ENCODE assay signal across 1 cellular context in genomic region chr6:149648148-149649145, GRCh38.
A peak's percentile ranks its signal among the peaks of the same experiment; 100 is the strongest.
TF ChIP-seq lines count a peak whose summit lies in the region.

KATNA1 (minus strand) TSS chr6:149648714; CDS start chr6:149638547, 10,167 bp downstream.

TF ChIP-seq in HepG2, 621 proteins besides CTCF, POLR2A, EP300 and RAD21 (continued from another document and continues in another):
- TF ChIP-seq HBP1 (CRISPR knock-in tag; IDR thresholded peaks at IDR 0.05; ENCODE audit: low read depth) (peak; percentile 97), ETV6 (CRISPR knock-in tag; conservative IDR thresholded peaks at IDR 0.05) (peak; percentile 96), KLF16 (CRISPR knock-in tag; IDR thresholded peaks at IDR 0.05) (peak; percentile 14 to 100; a peak in 2 of 4 replicates), STAG1 (CRISPR knock-in tag; IDR thresholded peaks at IDR 0.05) (peak; percentile 49), SMAD1 (CRISPR knock-in tag; IDR thresholded peaks at IDR 0.05; ENCODE audit: borderline replicate concordance, low read depth) (peak; percentile 96; the same call in 1 of the 2 replicates), ZNF552 (CRISPR knock-in tag; IDR thresholded peaks at IDR 0.05; ENCODE audit: borderline replicate concordance) (peak; percentile 100), SYNCRIP (IDR thresholded peaks at IDR 0.05; ENCODE audit: insufficient read depth, low read depth, low read length) (no peak), ZNF12 (CRISPR knock-in tag; IDR thresholded peaks at IDR 0.05) (peak; percentile 74; the same call in 1 of the 2 replicates), TSC22D2 (CRISPR knock-in tag; IDR thresholded peaks at IDR 0.05; ENCODE audit: borderline replicate concordance) (peak; percentile 99), PAX8 (CRISPR knock-in tag; IDR thresholded peaks at IDR 0.05; ENCODE audit: borderline replicate concordance) (peak; percentile 99; the same call in 1 of the 2 replicates), GTF2F1 (IDR thresholded peaks at IDR 0.05; ENCODE audit: low read length) (peak; percentile 56; the same call in 1 of the 2 replicates), PATZ1 (CRISPR knock-in tag; IDR thresholded peaks at IDR 0.05) (peak; percentile 73), IKZF5 (CRISPR knock-in tag; IDR thresholded peaks at IDR 0.05) (peak; percentile 98), ARNT2 (CRISPR knock-in tag; IDR thresholded peaks at IDR 0.05; ENCODE audit: low read depth) (peak; percentile 99), ZNF615 (CRISPR knock-in tag; IDR thresholded peaks at IDR 0.05; ENCODE audit: borderline replicate concordance) (peak; percentile 97), ZNF543 (CRISPR knock-in tag; IDR thresholded peaks at IDR 0.05) (peak; percentile 99), ZFAT (CRISPR knock-in tag; conservative IDR thresholded peaks at IDR 0.05) (peak; percentile 85), HINFP (CRISPR knock-in tag; IDR thresholded peaks at IDR 0.05; ENCODE audit: low read depth) (peak; percentile 100), ZSCAN5A (CRISPR knock-in tag; IDR thresholded peaks at IDR 0.05; ENCODE audit: borderline replicate concordance) (peak; percentile 93; the same call in 1 of the 2 replicates), ZNF782 (CRISPR knock-in tag; IDR thresholded peaks at IDR 0.05; ENCODE audit: borderline replicate concordance) (peak; percentile 99), ZNF556 (CRISPR knock-in tag; IDR thresholded peaks at IDR 0.05; ENCODE audit: borderline replicate concordance) (peak; percentile 98), TEF (CRISPR knock-in tag; IDR thresholded peaks at IDR 0.05) (peak; percentile 92; the same call in 1 of the 2 replicates), JDP2 (CRISPR knock-in tag; IDR thresholded peaks at IDR 0.05; ENCODE audit: borderline replicate concordance) (peak; percentile 93), KDM5A (IDR thresholded peaks at IDR 0.05; ENCODE audit: borderline replicate concordance, low read length) (no peak; the same call in 1 of the 2 replicates), HNRNPK (IDR thresholded peaks at IDR 0.05; ENCODE audit: low read depth, low read length, poor library complexity, severe bottlenecking) (peak; percentile 11), FUBP1 (CRISPR knock-in tag; IDR thresholded peaks at IDR 0.05; ENCODE audit: borderline replicate concordance) (no peak), ZNF263 (CRISPR knock-in tag; IDR thresholded peaks at IDR 0.05) (peak; percentile 83), REST (IDR thresholded peaks at IDR 0.05; ENCODE audit: borderline replicate concordance in 1 of 2, low read depth in 1 of 2, low read length in 2 of 2) (peak in 1 of 2 experiments; percentile 77; a peak in 1 of 4 replicates), NR2F1 (CRISPR knock-in tag; IDR thresholded peaks at IDR 0.05) (peak; percentile 44 to 55; a peak in 3 of 4 replicates), TAF1 (CRISPR knock-in tag; IDR thresholded peaks at IDR 0.05) (peak; percentile 92), RARG (CRISPR knock-in tag; IDR thresholded peaks at IDR 0.05; ENCODE audit: low read depth) (peak; percentile 96), ZFY (CRISPR knock-in tag; IDR thresholded peaks at IDR 0.05) (peak; percentile 95), ZNF121 (CRISPR knock-in tag; IDR thresholded peaks at IDR 0.05) (peak; percentile 91), ZNF275 (CRISPR knock-in tag; IDR thresholded peaks at IDR 0.05; ENCODE audit: borderline replicate concordance) (peak; percentile 99), BCL3 (CRISPR knock-in tag; IDR thresholded peaks at IDR 0.05) (peak; percentile 100), ZFP36L1 (CRISPR knock-in tag; IDR thresholded peaks at IDR 0.05) (peak; percentile 100), DMTF1 (CRISPR knock-in tag; IDR thresholded peaks at IDR 0.05) (peak; percentile 95), MYPOP (CRISPR knock-in tag; IDR thresholded peaks at IDR 0.05) (peak; percentile 98)
